In genomic region chr19:42528354-42529247, GRCh38 we compare ENCODE assay signal across 8 cellular contexts.
DNase-seq lines count a peak whose midpoint lies in the region; ATAC-seq and TF ChIP-seq lines count a peak whose summit lies in the region.

CEACAM1 (minus strand) TSS chr19:42528481; CDS start chr19:42528374, 107 bp downstream.

- no peak for TF ChIP-seq CTCF in GM12864 (IDR thresholded peaks at IDR 0.05; ENCODE audit: low read depth, low read length, missing control alignments)

- DNase-seq in GM12864 (ENCODE audit: low read depth) (peak; percentile 29), NCI-H526 treated with DMSO at 0.1 percent for 48 hours (lab: John Stamatoyannopoulos, UW) (peak; percentile 26), kidney tubule cell (ENCODE audit: low spot score) (peak; percentile 64), NCI-H1930 (lab: John Stamatoyannopoulos, UW) (no peak), HCEC 1CT (no peak)
- peak; percentile 16 for DNase-seq in activated T-helper 9 cell treated with anti-CD3 and anti-CD28 coated beads, Interleukin-2, amount 50 U/mL, for 16 hours (ENCODE audit: low read depth)
- peak; percentile 2 for DNase-seq in stimulated activated CD8-positive, alpha-beta memory T cell treated with anti-CD3 and anti-CD28 coated beads, Interleukin-4, amount 100 ng/mL, for 24 hours (ENCODE audit: low read depth)

- H3K4me3 ChIP-seq in GM12864 (ENCODE audit: low read depth, low read length): peak within 1 kb of the TSS; percentile 25

- no peak for ATAC-seq in GM18907 (IDR thresholded peaks at IDR 0.05; ENCODE audit: unreplicated experiment)

Comparison
In these comparisons a context has a peak if more than half of its experiments do, and no peak if none do; other contexts are left out.
1. DNase-seq: peak in GM12864 (single experiment), NCI-H526 treated with DMSO at 0.1 percent for 48 hours (single experiment), activated T-helper 9 cell treated with anti-CD3 and anti-CD28 coated beads, Interleukin-2, amount 50 U/mL, for 16 hours (single experiment), kidney tubule cell (single experiment) and stimulated activated CD8-positive, alpha-beta memory T cell treated with anti-CD3 and anti-CD28 coated beads, Interleukin-4, amount 100 ng/mL, for 24 hours (single experiment); none in NCI-H1930 (0 of 2) and HCEC 1CT (single experiment).